18 cellular contexts compared by ENCODE assay signal in the genomic region with DNA sequence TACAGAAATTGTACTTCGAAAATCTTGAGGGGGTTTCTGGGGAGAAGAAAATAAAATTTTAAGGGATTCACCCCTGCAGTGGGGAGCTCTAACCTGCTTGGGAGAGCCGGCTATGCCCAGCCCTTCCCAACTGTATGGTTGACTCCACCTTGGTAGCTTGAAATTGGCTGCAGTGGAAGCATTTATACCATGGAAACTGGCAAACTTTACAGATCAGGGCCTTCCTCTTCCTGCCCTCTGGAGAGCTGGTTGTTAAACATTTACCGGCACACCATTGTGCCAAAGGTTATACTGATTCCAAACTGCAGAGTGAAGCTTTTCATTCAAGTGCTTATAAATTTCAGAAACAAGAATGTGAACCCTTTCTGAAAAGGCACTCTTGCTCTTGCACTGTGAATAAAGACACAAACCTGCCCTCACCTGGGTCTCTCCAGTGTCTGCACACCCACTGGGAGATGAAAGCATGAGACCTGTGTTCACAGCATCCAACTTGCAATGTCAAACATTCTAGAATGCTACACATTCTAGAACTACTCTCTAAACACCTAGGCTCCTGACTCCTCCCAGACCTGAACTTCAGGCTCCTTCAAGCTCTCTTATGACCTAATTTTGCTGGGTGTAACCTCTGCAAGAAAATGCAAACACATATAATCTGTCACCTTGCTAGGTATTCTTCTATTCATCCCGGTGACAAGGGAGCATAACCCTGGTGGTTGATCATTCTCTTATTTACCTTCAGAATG. TPM values are rescaled to one million over a fixed set of nuclear protein-coding genes. Genes with fewer than 3 reads are reported as not detected.
DNase-seq lines count a peak whose midpoint lies in the region; ATAC-seq and TF ChIP-seq lines count a peak whose summit lies in the region.
"Had no signal": no experiment of that assay in that cellular context is flagged by ENCODE, and none has a peak within 500 bp of the region (broad histone marks: within the 10 kb centered on the region; RNA-seq: fewer than 3 reads in every experiment).

No MANE protein-coding gene starts in this region.

- no peaks in the 10 kb centered on the region for H3K36me3 Mint-ChIP-seq in H9 (ENCODE audit: insufficient read depth in 1 of 3, low read depth in 3 of 3)
- H3K36me3 Mint-ChIP-seq: activated naive CD8-positive, alpha-beta T cell treated with anti-CD3 and anti-CD28 coated beads, Interleukin-2, amount 10 ng/mL, durations not matched to agents 7 days and 5 days; CD14-positive monocyte; memory B cell had no signal

- no peak overlapping the region for H3K4me3 Mint-ChIP-seq in H9
- H3K4me3 Mint-ChIP-seq: activated naive CD8-positive, alpha-beta T cell treated with anti-CD3 and anti-CD28 coated beads, Interleukin-2, amount 10 ng/mL, durations not matched to agents 7 days and 5 days; CD14-positive monocyte; memory B cell had no signal

- no peaks in the 10 kb centered on the region; the same call in 1 of the 2 replicates for H3K27me3 Mint-ChIP-seq in H9 (ENCODE audit: low read depth)

- H3K4me1 ChIP-seq in Peyer's patch: peaks cover 0 to 20% (median 2%) of the 10 kb centered on the region in 4 donors
- peaks cover 8% of the 10 kb centered on the region for H3K4me1 ChIP-seq in mesenchymal stem cell (ENCODE audit: control insufficient read depth, insufficient read depth, low read depth, low read length)
- H3K4me1 ChIP-seq in upper lobe of right lung: peaks cover 27% of the 10 kb centered on the region
- H3K4me1 ChIP-seq in H9 (ENCODE audit: insufficient read depth, low read length): no peaks in the 10 kb centered on the region

- WGBS in mesenchymal stem cell: 86% methylated on average over 4 of the region's 4 CpGs
- WGBS in H9 (ENCODE audit: extremely low coverage, insufficient read length, low lambda C conversion rate): no CpG with 5 or more reads among the region's 4 CpGs

- H3K79me2 ChIP-seq in H9 (ENCODE audit: insufficient read depth, low read length): no peaks in the 10 kb centered on the region

- H3K4ac ChIP-seq in mesenchymal stem cell (ENCODE audit: low read depth in 1 of 2, low read length in 2 of 2) (no peak overlapping the region), H9 (ENCODE audit: low read depth, low read length) (no peak overlapping the region)

- H4K5ac ChIP-seq in H9 (ENCODE audit: insufficient read length, low read depth, low read length): no peak overlapping the region

- H3K79me1 ChIP-seq in mesenchymal stem cell (replicated peaks; ENCODE audit: low read length, poor library complexity, severe bottlenecking) (peaks cover 16% of the 10 kb centered on the region), H9 (ENCODE audit: insufficient read depth, low read depth, low read length, poor library complexity, severe bottlenecking) (no peaks in the 10 kb centered on the region)

- no peak overlapping the region for H2BK20ac ChIP-seq in H9 (ENCODE audit: low read depth, low read length, poor library complexity, severe bottlenecking)

- H3K4me3 ChIP-seq in Peyer's patch: no peak overlapping the region
- no peak overlapping the region for H3K4me3 ChIP-seq in mesenchymal stem cell (ENCODE audit: insufficient read depth in 1 of 2, low read depth in 1 of 2, low read length in 2 of 2)
- no peak overlapping the region for H3K4me3 ChIP-seq in upper lobe of right lung
- H3K4me3 ChIP-seq: GM12878 had no signal

- no peaks in the 10 kb centered on the region for H4K20me1 ChIP-seq in H9 (ENCODE audit: control insufficient read depth, insufficient read depth, insufficient read length)

- H3K27me3 ChIP-seq in Peyer's patch: no peaks in the 10 kb centered on the region
- H3K27me3 ChIP-seq in mesenchymal stem cell (ENCODE audit: control insufficient read depth in 1 of 2, insufficient read depth in 1 of 2, low read length in 2 of 2): peaks cover 0 to 4% of the 10 kb centered on the region in 2 experiments
- no peaks in the 10 kb centered on the region for H3K27me3 ChIP-seq in upper lobe of right lung
- H3K27me3 ChIP-seq in H9 (ENCODE audit: insufficient read depth, low read length): no peaks in the 10 kb centered on the region

- H3K36me3 ChIP-seq in Peyer's patch: no peaks in the 10 kb centered on the region
- peaks cover 0 to 1% of the 10 kb centered on the region in 2 experiments for H3K36me3 ChIP-seq in mesenchymal stem cell (ENCODE audit: control insufficient read depth in 1 of 2, insufficient read depth in 2 of 2, low read depth in 1 of 2, low read length in 2 of 2)
- no peaks in the 10 kb centered on the region for H3K36me3 ChIP-seq in upper lobe of right lung

- peak overlapping the region in 3 of 4 donors; percentile 53 to 77 (median 69) for H3K27ac ChIP-seq in Peyer's patch
- peak overlapping the region; percentile 26 for H3K27ac ChIP-seq in mesenchymal stem cell (ENCODE audit: low read length, poor library complexity, severe bottlenecking)
- H3K27ac ChIP-seq in upper lobe of right lung: peak overlapping the region; percentile 69
- H3K27ac ChIP-seq in H9 (ENCODE audit: insufficient read length, low read depth, low read length): no peak overlapping the region

- H3K18ac ChIP-seq in mesenchymal stem cell (ENCODE audit: low read depth in 1 of 2, low read length in 2 of 2): no peak overlapping the region
- H3K18ac ChIP-seq in H9 (ENCODE audit: insufficient read length, low read depth, low read length): no peak overlapping the region

- no peaks in the 10 kb centered on the region for H3K9me3 ChIP-seq in Peyer's patch
- H3K9me3 ChIP-seq in mesenchymal stem cell (ENCODE audit: control insufficient read depth, low read length): no peaks in the 10 kb centered on the region
- H3K9me3 ChIP-seq in upper lobe of right lung: no peaks in the 10 kb centered on the region
- no peaks in the 10 kb centered on the region for H3K9me3 ChIP-seq in H9 (ENCODE audit: control insufficient read depth, low read depth, low read length)

- no peak overlapping the region for H3K4me2 ChIP-seq in mesenchymal stem cell (ENCODE audit: low read length, poor library complexity, severe bottlenecking)
- no peak overlapping the region for H3K4me2 ChIP-seq in H9 (ENCODE audit: insufficient read depth, insufficient read length, low read length)

- TF ChIP-seq CTCF in Peyer's patch (IDR thresholded peaks at IDR 0.05): peak in 1 of 6 experiments; percentile 5
- TF ChIP-seq CTCF in upper lobe of right lung (IDR thresholded peaks at IDR 0.05): no peak
- TF ChIP-seq CTCF in H9 (conservative IDR thresholded peaks at IDR 0.05): no peak

- H2BK15ac ChIP-seq in mesenchymal stem cell (ENCODE audit: low read depth, poor library complexity, severe bottlenecking) (no peak overlapping the region), H9 (ENCODE audit: low read depth, low read length) (no peak overlapping the region)

- H2AK5ac ChIP-seq in mesenchymal stem cell (ENCODE audit: low read length, severe bottlenecking): no peak overlapping the region
- H2AK5ac ChIP-seq in H9 (ENCODE audit: insufficient read length, low read length): no peak overlapping the region

- no peak overlapping the region for H4K91ac ChIP-seq in mesenchymal stem cell (ENCODE audit: low read length)
- no peak overlapping the region for H4K91ac ChIP-seq in H9 (ENCODE audit: insufficient read length, low read depth, low read length)

- no peak for TF ChIP-seq POLR2A in Peyer's patch (IDR thresholded peaks at IDR 0.05)

- H2BK12ac ChIP-seq in mesenchymal stem cell (ENCODE audit: low read length in 2 of 2): no peak overlapping the region
- no peak overlapping the region for H2BK12ac ChIP-seq in H9 (ENCODE audit: insufficient read length, low read depth, low read length)

- ATAC-seq in Right ventricle myocardium superior (ENCODE audit: poor library complexity) (peak; percentile 34), upper lobe of right lung (peak; percentile 78)
- ATAC-seq: GM12878 had no signal

- H3K14ac ChIP-seq in mesenchymal stem cell (ENCODE audit: low read length in 2 of 2) (no peak overlapping the region), H9 (ENCODE audit: insufficient read depth, low read length) (no peak overlapping the region)

- H3K23ac ChIP-seq in mesenchymal stem cell (ENCODE audit: low read length in 2 of 2) (no peak overlapping the region), H9 (ENCODE audit: insufficient read length, low read depth, low read length) (no peak overlapping the region)

- no peak overlapping the region for H3K9ac ChIP-seq in mesenchymal stem cell (ENCODE audit: low read length)
- H3K9ac ChIP-seq in H9 (ENCODE audit: extremely low read depth, insufficient read length, low read length): no peak overlapping the region

- DNase-seq in Peyer's patch (peak in 1 of 3 donors; percentile 59), Right ventricle myocardium superior (no peak), mesenchymal stem cell (no peak), upper lobe of right lung (no peak), GM19238 (ENCODE audit: insufficient read length, low spot score) (no peak), H9 (no peak), NCI-H524 (lab: John Stamatoyannopoulos, UW) (no peak)
- DNase-seq: activated CD4-positive, alpha-beta T cell treated with anti-CD3 and anti-CD28 coated beads for 48 hours; activated naive CD8-positive, alpha-beta T cell treated with anti-CD3 and anti-CD28 coated beads, Interleukin-2, amount 10 ng/mL, durations not matched to agents 7 days and 5 days; activated T-cell treated with anti-CD3 and anti-CD28 coated beads for 4 hours; EL; NCI-H524 treated with DMSO at 0.1 percent for 48 hours; occipital lobe; stimulated activated CD4-positive, alpha-beta T cell treated with anti-CD3 and anti-CD28 coated beads, Interleukin-12 subunit alpha, Interleukin-12 subunit beta, amount 100 ng/mL, for 4 hours; T-helper 2 cell had no signal

- H4K8ac ChIP-seq in mesenchymal stem cell (ENCODE audit: low read length): no peak overlapping the region
- H4K8ac ChIP-seq in H9 (replicated peaks; ENCODE audit: insufficient read length, low read depth, low read length): no peak overlapping the region

- H3K56ac ChIP-seq in H9 (ENCODE audit: insufficient read length, low read depth, low read length): no peak overlapping the region

- no peak overlapping the region for H3K27ac Mint-ChIP-seq in H9
- H3K27ac Mint-ChIP-seq: activated naive CD8-positive, alpha-beta T cell treated with anti-CD3 and anti-CD28 coated beads, Interleukin-2, amount 10 ng/mL, durations not matched to agents 7 days and 5 days; CD14-positive monocyte; memory B cell had no signal

- H3K23me2 ChIP-seq in H9 (ENCODE audit: insufficient read length, low read depth, low read length, poor library complexity, severe bottlenecking): no peaks in the 10 kb centered on the region

- H2BK120ac ChIP-seq in mesenchymal stem cell (ENCODE audit: low read depth, low read length) (no peak overlapping the region), H9 (ENCODE audit: low read depth, low read length, poor library complexity, severe bottlenecking) (no peak overlapping the region)

- peaks cover 6 to 22% of the 10 kb centered on the region in 2 experiments; a peak in 2 of 4 replicates for H3K4me1 Mint-ChIP-seq in H9
- H3K4me1 Mint-ChIP-seq: CD14-positive monocyte had no signal

- intact Hi-C loops in Right ventricle myocardium superior (cut with DNase I) (no loop called here), upper lobe of right lung (cut with DNase I) (no loop called here)

- no peak overlapping the region for H3T11ph ChIP-seq in H9 (ENCODE audit: low read length)

- H2AFZ ChIP-seq in mesenchymal stem cell (ENCODE audit: low read depth, low read length): no peak overlapping the region
- H2AFZ ChIP-seq in H9 (ENCODE audit: low read length): no peak overlapping the region

- H3K9me3 Mint-ChIP-seq in H9: no peaks in the 10 kb centered on the region
- H3K9me3 Mint-ChIP-seq: CD14-positive monocyte, memory B cell had no signal

- H2BK5ac ChIP-seq in mesenchymal stem cell (ENCODE audit: low read depth, low read length, poor library complexity, severe bottlenecking): no peak overlapping the region
- H2BK5ac ChIP-seq in H9 (ENCODE audit: insufficient read length, low read length): no peak overlapping the region

RNA-seq across cellular contexts. Expression of a gene that starts 44.7 kb away (rescaled TPM):
- total RNA-seq in Peyer's patch: 100 to 1,000 TPM in 3 of 4 donors, 10 to 100 TPM in 1; 91.6 to 145 (median 121) TPM
- 772 TPM for total RNA-seq in Right ventricle myocardium superior
- polyA plus RNA-seq in mesenchymal stem cell (2013, experiment 1 of 2): 6.7 TPM
- 5.9 TPM for polyA plus RNA-seq in mesenchymal stem cell (2013, experiment 2 of 2)
- total RNA-seq in upper lobe of right lung: 144 TPM
- 31.8 and 32.1 TPM in 2 replicates for total RNA-seq in H9 (2021)
